In the genomic region with DNA sequence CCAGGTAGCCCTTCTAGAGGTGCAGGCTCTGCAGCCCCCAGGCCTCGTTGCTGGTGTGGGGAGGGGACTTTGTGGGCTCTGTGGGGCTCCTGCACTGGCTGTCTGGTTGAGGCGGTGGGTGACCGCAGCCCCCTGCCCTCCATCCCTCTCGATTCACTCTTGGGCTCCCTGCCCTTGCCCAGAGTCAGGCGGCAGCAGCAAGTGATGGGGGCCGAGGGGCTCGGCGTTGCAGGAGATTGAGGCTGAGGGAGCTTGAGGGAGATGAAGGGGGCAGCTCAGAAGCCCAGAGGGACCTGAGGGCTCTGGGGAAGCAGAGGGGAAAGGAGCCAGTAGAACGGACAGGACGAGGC, we compare ENCODE assay signal across 21 cellular contexts. TPM values are rescaled to one million over a fixed set of nuclear protein-coding genes. Genes with fewer than 3 reads are reported as not detected.
DNase-seq lines count a peak whose midpoint lies in the region; ATAC-seq, FAIRE-seq and TF ChIP-seq lines count a peak whose summit lies in the region.
"Had no signal": no experiment of that assay in that cellular context is flagged by ENCODE, and none has a peak within 500 bp of the region (broad histone marks: within the 10 kb centered on the region; RNA-seq: fewer than 3 reads in every experiment).

No MANE protein-coding gene starts in this region.

- no peaks in the 10 kb centered on the region for H3K36me3 ChIP-seq in effector memory CD4-positive, alpha-beta T cell (ENCODE audit: control insufficient read depth, insufficient read depth, low read length)
- H3K36me3 ChIP-seq: left lung had no signal

- peak; percentile 23 for DNase-seq in left ventricle myocardium superior
- no peak for DNase-seq in left cardiac atrium
- no peak for DNase-seq in T-cell
- DNase-seq in effector memory CD4-positive, alpha-beta T cell: no peak
- no peak for DNase-seq in stimulated activated naive CD8-positive, alpha-beta T cell treated with anti-CD3 and anti-CD28 coated beads, Interleukin-15, amount 100 ng/mL, for 72 hours
- no peak for DNase-seq in D721Med (ENCODE audit: insufficient read length, low spot score)
- no peak for DNase-seq in stimulated activated CD4-positive, alpha-beta T cell treated with anti-CD3 and anti-CD28 coated beads, Interleukin-2, amount 100 ng/mL, for 24 hours
- DNase-seq: DMS153, H7, NCI-H2029, RPMI8226, testis had no signal

- H3K9me3 Mint-ChIP-seq in T-cell: no peaks in the 10 kb centered on the region
- no peaks in the 10 kb centered on the region for H3K9me3 Mint-ChIP-seq in stimulated activated naive CD8-positive, alpha-beta T cell treated with anti-CD3 and anti-CD28 coated beads, Interleukin-15, amount 100 ng/mL, for 72 hours
- H3K9me3 Mint-ChIP-seq: IgD-negative memory B cell had no signal

- H3K4me1 ChIP-seq in effector memory CD4-positive, alpha-beta T cell (ENCODE audit: control insufficient read depth, insufficient read depth, low read length, poor library complexity, severe bottlenecking): no peaks in the 10 kb centered on the region
- H3K4me1 ChIP-seq: testis had no signal

- CTCF ChIA-PET in T-cell (lab: Charles Lee): interaction anchor here in 1 of 2 donors (0.8 kb wide), 1 partner anchor 1948 kb away, joined by 3 read pairs; no protein-coding TSS in a partner anchor

- no peaks in the 10 kb centered on the region for H3K36me3 Mint-ChIP-seq in T-cell

- intact Hi-C loops in left ventricle myocardium superior (cut with micrococcal nuclease) (no loop called here), left cardiac atrium (cut with DNase I) (no loop called here)

- peak overlapping the region in 2 of 3 donors; percentile 63 to 64 for H3K4me3 Mint-ChIP-seq in T-cell
- H3K4me3 Mint-ChIP-seq in stimulated activated naive CD8-positive, alpha-beta T cell treated with anti-CD3 and anti-CD28 coated beads, Interleukin-15, amount 100 ng/mL, for 72 hours: peak overlapping the region; percentile 7 to 61
- H3K4me3 Mint-ChIP-seq: B cell, IgD-negative memory B cell had no signal

- H3K4me1 Mint-ChIP-seq in T-cell: peaks cover 8 to 26% (median 10%) of the 10 kb centered on the region in 3 donors
- peaks cover 21% of the 10 kb centered on the region for H3K4me1 Mint-ChIP-seq in stimulated activated naive CD8-positive, alpha-beta T cell treated with anti-CD3 and anti-CD28 coated beads, Interleukin-15, amount 100 ng/mL, for 72 hours

- H3K9me3 ChIP-seq in effector memory CD4-positive, alpha-beta T cell (ENCODE audit: control insufficient read depth, low read length): no peaks in the 10 kb centered on the region
- H3K9me3 ChIP-seq: left lung, testis had no signal

- no peaks in the 10 kb centered on the region for H3K27me3 ChIP-seq in effector memory CD4-positive, alpha-beta T cell (replicated peaks; ENCODE audit: control insufficient read depth, insufficient read depth, low read length, poor library complexity, severe bottlenecking)
- H3K27me3 ChIP-seq: testis had no signal

- peak overlapping the region; percentile 30 for H3K27ac ChIP-seq in effector memory CD4-positive, alpha-beta T cell (ENCODE audit: insufficient read depth, low read length, poor library complexity, severe bottlenecking)
- H3K27ac ChIP-seq: testis had no signal

- POLR2A ChIA-PET in T-cell (lab: Charles Lee): no interaction called here

- H3K4me3 ChIP-seq in effector memory CD4-positive, alpha-beta T cell (ENCODE audit: insufficient read depth, low read depth, low read length, poor library complexity, severe bottlenecking): no peak overlapping the region
- H3K4me3 ChIP-seq: GM12878, testis had no signal

- TF ChIP-seq CTCF in D721Med (IDR thresholded peaks at IDR 0.05; ENCODE audit: insufficient read depth, missing control alignments): no peak

- peak overlapping the region; percentile 37 to 78 for H3K27ac Mint-ChIP-seq in T-cell
- H3K27ac Mint-ChIP-seq in stimulated activated naive CD8-positive, alpha-beta T cell treated with anti-CD3 and anti-CD28 coated beads, Interleukin-15, amount 100 ng/mL, for 72 hours: peak overlapping the region; percentile 8 to 94
- H3K27ac Mint-ChIP-seq: B cell, IgD-negative memory B cell had no signal

- ATAC-seq in left ventricle myocardium superior: no peak
- no peak for ATAC-seq in left cardiac atrium
- no peak for ATAC-seq in T-cell (replicated peaks in 1 of 4)
- peak; percentile 22 for ATAC-seq in stimulated activated naive CD8-positive, alpha-beta T cell treated with anti-CD3 and anti-CD28 coated beads, Interleukin-15, amount 100 ng/mL, for 72 hours
- no peak for ATAC-seq in HG02759 (IDR thresholded peaks at IDR 0.05; ENCODE audit: unreplicated experiment)
- ATAC-seq: GM12878 had no signal

- FAIRE-seq in D721Med (lab: Jason Lieb, UNC): no peak
- FAIRE-seq: bronchial epithelial cell, GM12878 had no signal

- peaks cover 0 to 2% of the 10 kb centered on the region in 2 donors for H3K27me3 Mint-ChIP-seq in T-cell
- no peaks in the 10 kb centered on the region for H3K27me3 Mint-ChIP-seq in stimulated activated naive CD8-positive, alpha-beta T cell treated with anti-CD3 and anti-CD28 coated beads, Interleukin-15, amount 100 ng/mL, for 72 hours

RNA-seq across cellular contexts. Expression of a gene that starts 9.5 kb away (rescaled TPM):
- total RNA-seq in left ventricle myocardium superior (not detected), left cardiac atrium (not detected), T-cell (not detected)
- total RNA-seq: activated CD8-positive, alpha-beta memory T cell treated with anti-CD3 and anti-CD28 coated beads for 36 hours; B cell; bronchial epithelial cell; esophagus mucosa; GM12878; left lung; NCI-H460 had no signal
